Comparison of ENCODE assay signal across 10 cellular contexts in the genomic region with DNA sequence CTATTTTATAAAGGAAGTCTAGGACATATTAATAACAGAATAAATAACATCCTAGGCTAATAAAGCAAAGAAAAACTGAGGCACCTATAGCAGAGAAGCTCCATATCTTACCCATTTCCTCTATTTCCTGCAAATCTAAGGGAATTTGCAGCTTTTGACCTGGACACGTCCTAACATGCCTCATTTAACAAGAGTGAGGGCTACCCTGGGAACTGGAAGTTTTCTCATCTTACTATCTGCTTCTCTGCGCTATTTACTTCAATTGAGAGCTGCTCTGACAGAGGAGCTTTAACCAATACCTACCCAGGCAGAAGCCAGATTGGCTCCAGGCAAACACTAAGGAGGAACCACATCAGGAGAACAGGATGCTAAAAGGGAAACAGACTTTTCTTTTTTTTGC. TPM values are rescaled to one million over a fixed set of nuclear protein-coding genes. Genes with fewer than 3 reads are reported as not detected.
DNase-seq lines count a peak whose midpoint lies in the region; ATAC-seq, FAIRE-seq and TF ChIP-seq lines count a peak whose summit lies in the region.
"Had no signal": no experiment of that assay in that cellular context is flagged by ENCODE, and none has a peak within 500 bp of the region (broad histone marks: within the 10 kb centered on the region; RNA-seq: fewer than 3 reads in every experiment).

No MANE protein-coding gene starts in this region.

- H3K27ac Mint-ChIP-seq in stimulated activated effector memory CD8-positive, alpha-beta T cell treated with anti-CD3 and anti-CD28 coated beads, Interleukin-12 subunit alpha, Interleukin-12 subunit beta, amount 100 ng/mL, for 72 hours: peak overlapping the region; percentile 38

- TF ChIP-seq POLR2A in Peyer's patch (IDR thresholded peaks at IDR 0.05): no peak

- H3K4me3 Mint-ChIP-seq in stimulated activated effector memory CD8-positive, alpha-beta T cell treated with anti-CD3 and anti-CD28 coated beads, Interleukin-12 subunit alpha, Interleukin-12 subunit beta, amount 100 ng/mL, for 72 hours: no peak overlapping the region

- TF ChIP-seq CTCF in astrocyte of the cerebellum (IDR thresholded peaks at IDR 0.05; ENCODE audit: low read depth, low read length, missing control alignments) (no peak), keratinocyte (optimal IDR thresholded peaks at IDR 0.05 in 1 of 3, IDR thresholded peaks at IDR 0.05 in 1 of 3, conservative IDR thresholded peaks at IDR 0.05 in 1 of 3; ENCODE audit: extremely low read depth in 1 of 3, insufficient read depth in 2 of 3, low read length in 3 of 3) (no peak), Peyer's patch (IDR thresholded peaks at IDR 0.05) (no peak)

- H3K9me3 ChIP-seq in keratinocyte (ENCODE audit: control insufficient read depth, low read depth, low read length) (no peaks in the 10 kb centered on the region), Peyer's patch (no peaks in the 10 kb centered on the region)

- peaks cover 79% of the 10 kb centered on the region for H3K79me2 ChIP-seq in keratinocyte (ENCODE audit: control insufficient read depth, insufficient read depth, low read length)

- no peak overlapping the region for H2AFZ ChIP-seq in keratinocyte (ENCODE audit: control insufficient read depth, low read length)

- no peaks in the 10 kb centered on the region for H3K27me3 ChIP-seq in keratinocyte (ENCODE audit: control insufficient read depth, extremely low read depth, insufficient read depth, low read length)
- H3K27me3 ChIP-seq in Peyer's patch: no peaks in the 10 kb centered on the region

- H3K9me1 ChIP-seq in keratinocyte (ENCODE audit: control insufficient read depth, extremely low read depth, insufficient read depth, low read length): no peaks in the 10 kb centered on the region

- no peak for ATAC-seq in stimulated activated effector memory CD8-positive, alpha-beta T cell treated with anti-CD3 and anti-CD28 coated beads, Interleukin-12 subunit alpha, Interleukin-12 subunit beta, amount 100 ng/mL, for 72 hours
- no peak for ATAC-seq in left lobe of liver
- ATAC-seq in HG03469 (IDR thresholded peaks at IDR 0.05; ENCODE audit: unreplicated experiment): no peak

- H3K9ac ChIP-seq in keratinocyte (ENCODE audit: control insufficient read depth, extremely low read depth, insufficient read depth, low read length): peak overlapping the region; percentile 58

- dilution Hi-C loops in keratinocyte (cut with MboI; ENCODE audit: extremely low pct_ligation_motif_present, low sequenced_read_pairs): no loop called here

- H3K27ac ChIP-seq in keratinocyte (ENCODE audit: control insufficient read depth, insufficient read depth, low read length) (peak overlapping the region; percentile 99), Peyer's patch (peak overlapping the region in 2 of 4 donors; percentile 34 to 57)

- H3K4me3 ChIP-seq in astrocyte of the cerebellum (ENCODE audit: low read depth, low read length) (peak overlapping the region; percentile 18), keratinocyte (ENCODE audit: control insufficient read depth in 2 of 3, extremely low read depth in 1 of 3, insufficient read depth in 2 of 3, low read depth in 1 of 3, low read length in 3 of 3) (peak overlapping the region in 2 of 3 experiments; percentile 97 to 98), Peyer's patch (no peak overlapping the region)

- DNase-seq in HPDE6-E6E7 (ENCODE audit: extremely low spot score) (peak; percentile 21), astrocyte of the cerebellum (ENCODE audit: low read depth) (no peak), keratinocyte (ENCODE audit: low read depth, low spot score) (no peak), left lobe of liver (ENCODE audit: low spot score) (no peak), Peyer's patch (no peak)
- no peak for DNase-seq in stimulated activated effector memory CD8-positive, alpha-beta T cell treated with anti-CD3 and anti-CD28 coated beads, Interleukin-12 subunit alpha, Interleukin-12 subunit beta, amount 100 ng/mL, for 72 hours (ENCODE audit: low spot score in 2 of 2)
- no peak for DNase-seq in stimulated activated CD4-positive, alpha-beta T cell treated with anti-CD3 and anti-CD28 coated beads, Interleukin-4, amount 100 ng/mL, for 24 hours
- DNase-seq: activated naive CD4-positive, alpha-beta T cell treated with anti-CD3 and anti-CD28 coated beads, Interleukin-2, amount 50 U/mL, for 16 hours; NCI-H510A treated with DMSO at 0.1 percent for 48 hours had no signal

- H3K4me1 ChIP-seq in keratinocyte (ENCODE audit: control insufficient read depth, extremely low read depth, insufficient read depth, low read length) (peaks cover 48% of the 10 kb centered on the region), Peyer's patch (peaks cover 0 to 41% (median 0%) of the 10 kb centered on the region in 4 donors)

- peak overlapping the region; percentile 69 for H3K4me2 ChIP-seq in keratinocyte (ENCODE audit: control insufficient read depth, extremely low read depth, insufficient read depth, low read depth, low read length)

- in situ Hi-C loops in astrocyte of the cerebellum (cut with HindIII; ENCODE audit: low sequenced_read_pairs): no loop called here

- H3K4me1 Mint-ChIP-seq in stimulated activated effector memory CD8-positive, alpha-beta T cell treated with anti-CD3 and anti-CD28 coated beads, Interleukin-12 subunit alpha, Interleukin-12 subunit beta, amount 100 ng/mL, for 72 hours: peaks cover 48% of the 10 kb centered on the region

- H3K36me3 Mint-ChIP-seq in stimulated activated effector memory CD8-positive, alpha-beta T cell treated with anti-CD3 and anti-CD28 coated beads, Interleukin-12 subunit alpha, Interleukin-12 subunit beta, amount 100 ng/mL, for 72 hours: peaks cover 70% of the 10 kb centered on the region

- FAIRE-seq in keratinocyte (lab: Jason Lieb, UNC): peak; percentile 46

- H3K36me3 ChIP-seq in keratinocyte (ENCODE audit: control insufficient read depth in 2 of 2, extremely low read depth in 1 of 2, insufficient read depth in 2 of 2, low read length in 2 of 2) (peaks cover 7 to 28% of the 10 kb centered on the region in 2 experiments), Peyer's patch (peaks cover 0 to 35% (median 0%) of the 10 kb centered on the region in 3 donors)

- H4K20me1 ChIP-seq in keratinocyte (ENCODE audit: control insufficient read depth, extremely low read depth, insufficient read depth, low read length): peaks cover 9% of the 10 kb centered on the region

- H3K9me3 Mint-ChIP-seq in stimulated activated effector memory CD8-positive, alpha-beta T cell treated with anti-CD3 and anti-CD28 coated beads, Interleukin-12 subunit alpha, Interleukin-12 subunit beta, amount 100 ng/mL, for 72 hours: no peaks in the 10 kb centered on the region

RNA-seq across cellular contexts. Expression of a gene that starts 5.7 kb away (rescaled TPM):
- polyA plus RNA-seq in keratinocyte: 127 to 367 TPM (median 170 TPM) in 3 replicates
- 818 TPM for polyA plus RNA-seq in keratinocyte (2011; ENCODE audit: low read depth)
- 244 and 286 TPM in 2 replicates for polyA plus RNA-seq in keratinocyte (2011; cell fraction: cytosol; rRNA removed)
- polyA plus RNA-seq in keratinocyte (2011; cell fraction: nucleus; rRNA removed): 205 and 230 TPM in 2 replicates
- polyA plus RNA-seq in keratinocyte (2012; ENCODE audit: low replicate concordance): 298 and 511 TPM in 2 replicates
- 135 to 368 TPM (median 136 TPM) in 3 replicates for polyA minus RNA-seq in keratinocyte
- polyA minus RNA-seq in keratinocyte (2011; cell fraction: cytosol; rRNA and poly(A)+ RNA removed): 140 TPM
- polyA minus RNA-seq in keratinocyte (2011; cell fraction: nucleus; rRNA and poly(A)+ RNA removed): 73.4 and 76.4 TPM in 2 replicates
- total RNA-seq in left lobe of liver (16.7 TPM), Peyer's patch (100 to 1,000 TPM in 3 of 4 donors, 10 to 100 TPM in 1; 77.1 to 291 (median 151) TPM)

RNA-seq across cellular contexts. Expression of a gene that starts 43.6 kb away (rescaled TPM):
- 2.0 to 2.8 TPM (median 2.3 TPM) in 3 replicates for polyA plus RNA-seq in keratinocyte
- 0.42 TPM for polyA plus RNA-seq in keratinocyte (2011; ENCODE audit: low read depth)
- 1.1 and 4.9 TPM in 2 replicates for polyA plus RNA-seq in keratinocyte (2011; cell fraction: cytosol; rRNA removed)
- 2.9 and 3.7 TPM in 2 replicates for polyA plus RNA-seq in keratinocyte (2011; cell fraction: nucleus; rRNA removed)
- 0.51 and 1.7 TPM in 2 replicates for polyA plus RNA-seq in keratinocyte (2012; ENCODE audit: low replicate concordance)
- polyA minus RNA-seq in keratinocyte: 3.6 to 6.2 TPM (median 4.2 TPM) in 3 replicates
- polyA minus RNA-seq in keratinocyte (2011; cell fraction: cytosol; rRNA and poly(A)+ RNA removed): 0.58 TPM
- polyA minus RNA-seq in keratinocyte (2011; cell fraction: nucleus; rRNA and poly(A)+ RNA removed): 2.6 and 3.1 TPM in 2 replicates
- total RNA-seq in left lobe of liver (not detected), Peyer's patch (10 to 100 TPM in 3 of 4 donors, 1 to 10 TPM in 1; 5.8 to 43.1 (median 25.4) TPM)

Comparison
In these comparisons a context has a peak if more than half of its experiments do, and no peak if none do; other contexts are left out.
1. H3K4me3 ChIP-seq: peak in astrocyte of the cerebellum (single experiment) and keratinocyte (2 of 3); none in Peyer's patch (0 of 4).